8 cellular contexts compared by ENCODE assay signal in genomic region chr10:14604181-14605142, GRCh38.
A peak's percentile ranks its signal among the peaks of the same experiment; 100 is the strongest.
DNase-seq lines count a peak whose midpoint lies in the region; ATAC-seq, FAIRE-seq and TF ChIP-seq lines count a peak whose summit lies in the region.

No MANE protein-coding gene starts in this region.

- H3K79me2 ChIP-seq in ACC112 (ENCODE audit: control insufficient read depth, insufficient read depth, low read length, unreplicated experiment), result no peaks in the 10 kb centered on the region
- H3K79me2 ChIP-seq in endothelial cell of umbilical vein (ENCODE audit: control insufficient read depth, insufficient read depth, low read length), result peaks cover 44% of the 10 kb centered on the region

- H3K9ac ChIP-seq in endothelial cell of umbilical vein (replicated peaks; ENCODE audit: extremely low read depth, insufficient read depth, low read length), result peak overlapping the region; percentile 92

- H3K9me1 ChIP-seq in endothelial cell of umbilical vein (replicated peaks; ENCODE audit: control insufficient read depth, extremely low read depth, insufficient read depth, low read length), result no peaks in the 10 kb centered on the region

- peaks cover 11% of the 10 kb centered on the region for H3K4me1 ChIP-seq in ACC112 (ENCODE audit: control insufficient read depth, insufficient read depth, low read length, unreplicated experiment)
- peaks cover 38% of the 10 kb centered on the region for H3K4me1 ChIP-seq in endothelial cell of umbilical vein (ENCODE audit: control insufficient read depth, extremely low read depth, insufficient read depth, low read length)

- TF ChIP-seq CTCF in endothelial cell of umbilical vein (IDR thresholded peaks at IDR 0.05; ENCODE audit: extremely low read depth in 1 of 2, insufficient read depth in 1 of 2, low read depth in 1 of 2, low read length in 2 of 2), result no peak

- H3K27ac ChIP-seq in ACC112 (ENCODE audit: low read depth, low read length), result peak overlapping the region; percentile 23; the same call in 1 of the 2 replicates
- H3K27ac ChIP-seq in endothelial cell of umbilical vein (ENCODE audit: insufficient read depth, low read depth, low read length), result peak overlapping the region; percentile 88

- TSS peak; percentile 89 for BruUV-seq in endothelial cell of umbilical vein (replicated peaks; lab: Mats Ljungman, UMichigan)

- peak; percentile 85 for TF ChIP-seq POLR2A in endothelial cell of umbilical vein (IDR thresholded peaks at IDR 0.05; ENCODE audit: low read depth, low read length)

- dilution Hi-C loops in endothelial cell of umbilical vein (cut with MboI; ENCODE audit: extremely low pct_ligation_motif_present, low sequenced_read_pairs), result no loop called here

- H3K4me3 ChIP-seq in ACC112 (ENCODE audit: low read depth, low read length) (peak overlapping the region; percentile 81), endothelial cell of umbilical vein (replicated peaks in 1 of 3; ENCODE audit: insufficient read depth in 1 of 3, low read depth in 1 of 3, low read length in 3 of 3) (peak overlapping the region; percentile 65 to 78 (median 76))

- peak overlapping the region; percentile 92 for H3K4me2 ChIP-seq in endothelial cell of umbilical vein (ENCODE audit: insufficient read depth, low read length)

- peaks cover 3% of the 10 kb centered on the region for H4K20me1 ChIP-seq in endothelial cell of umbilical vein (replicated peaks; ENCODE audit: control insufficient read depth, extremely low read depth, insufficient read depth, low read length)

- peak; percentile 18 for FAIRE-seq in endothelial cell of umbilical vein (lab: Jason Lieb, UNC)

- no peaks in the 10 kb centered on the region for H3K9me3 ChIP-seq in endothelial cell of umbilical vein (replicated peaks; ENCODE audit: control insufficient read depth, insufficient read depth, low read length)

- DNase-seq in NCI-H774 (lab: John Stamatoyannopoulos, UW) (peak; percentile 72), activated T-cell treated with anti-CD3 and anti-CD28 coated beads for 4 hours (peak; percentile 61), endothelial cell of umbilical vein (ENCODE audit: low read depth, low spot score) (peak; percentile 71), midbrain (lab: John Stamatoyannopoulos, UW) (peak; percentile 93)
- peak; percentile 59 to 60 for DNase-seq in stimulated activated CD8-positive, alpha-beta memory T cell treated with anti-CD3 and anti-CD28 coated beads, Interleukin-15, amount 100 ng/mL, for 48 hours (ENCODE audit: low read depth in 2 of 2)

- intact Hi-C loops in endothelial cell of umbilical vein (cut with micrococcal nuclease), result loop anchor here (1.0 to 10.0 kb wide), 8 partner anchors 52 to 350 kb away; partner anchors contain the start of genes CDNF, DCLRE1C, HSPA14 and MEIG1

- CTCF ChIA-PET in endothelial cell of umbilical vein (lab: Charles Lee), result interaction anchor here (1.4 kb wide), 1 partner anchor 219 kb away, joined by 6 read pairs; no protein-coding TSS in a partner anchor

- H3K27me3 ChIP-seq in ACC112 (ENCODE audit: insufficient read depth, low read length), result peaks cover 18% of the 10 kb centered on the region
- no peaks in the 10 kb centered on the region for H3K27me3 ChIP-seq in endothelial cell of umbilical vein (ENCODE audit: control insufficient read depth in 2 of 2, insufficient read depth in 2 of 2, low read length in 2 of 2)

- H2AFZ ChIP-seq in ACC112 (ENCODE audit: low read length, unreplicated experiment) (peak overlapping the region; percentile 99), endothelial cell of umbilical vein (ENCODE audit: low read depth, low read length) (peak overlapping the region; percentile 23)

- ATAC-seq in GM18517 (IDR thresholded peaks at IDR 0.05; ENCODE audit: unreplicated experiment) (peak; percentile 26), HG03045 (IDR thresholded peaks at IDR 0.05; ENCODE audit: unreplicated experiment) (peak; percentile 61)

- POLR2A ChIA-PET in endothelial cell of umbilical vein (lab: Charles Lee), result interaction anchor here (0.7 kb wide), 1 partner anchor 30 kb away, joined by 4 read pairs; no protein-coding TSS in a partner anchor

- H3K36me3 ChIP-seq in ACC112 (ENCODE audit: insufficient read depth, low read length) (no peaks in the 10 kb centered on the region), endothelial cell of umbilical vein (ENCODE audit: control insufficient read depth in 2 of 2, extremely low read depth in 1 of 2, insufficient read depth in 2 of 2, low read length in 2 of 2) (peaks cover 5 to 6% of the 10 kb centered on the region in 2 experiments)

TF ChIP-seq in endothelial cell of umbilical vein, 7 proteins besides CTCF, POLR2A, EP300 and RAD21:
- peak; percentile 85 for TF ChIP-seq POLR2AphosphoS5 (IDR thresholded peaks at IDR 0.05; ENCODE audit: insufficient read depth, low read depth, low read length)
- TF ChIP-seq GATA2 (IDR thresholded peaks at IDR 0.05; ENCODE audit: insufficient read depth, insufficient read length, low read depth, low read length), result no peak
- no peak for TF ChIP-seq MYC (IDR thresholded peaks at IDR 0.05; ENCODE audit: low read depth, low read length)

Comparison
In these comparisons a context has a peak if more than half of its experiments do, and no peak if none do; other contexts are left out.
1. Peak in every context shown above with its lines: DNase-seq, ATAC-seq, H3K4me3 ChIP-seq and H3K27ac ChIP-seq.